In the genomic region with DNA sequence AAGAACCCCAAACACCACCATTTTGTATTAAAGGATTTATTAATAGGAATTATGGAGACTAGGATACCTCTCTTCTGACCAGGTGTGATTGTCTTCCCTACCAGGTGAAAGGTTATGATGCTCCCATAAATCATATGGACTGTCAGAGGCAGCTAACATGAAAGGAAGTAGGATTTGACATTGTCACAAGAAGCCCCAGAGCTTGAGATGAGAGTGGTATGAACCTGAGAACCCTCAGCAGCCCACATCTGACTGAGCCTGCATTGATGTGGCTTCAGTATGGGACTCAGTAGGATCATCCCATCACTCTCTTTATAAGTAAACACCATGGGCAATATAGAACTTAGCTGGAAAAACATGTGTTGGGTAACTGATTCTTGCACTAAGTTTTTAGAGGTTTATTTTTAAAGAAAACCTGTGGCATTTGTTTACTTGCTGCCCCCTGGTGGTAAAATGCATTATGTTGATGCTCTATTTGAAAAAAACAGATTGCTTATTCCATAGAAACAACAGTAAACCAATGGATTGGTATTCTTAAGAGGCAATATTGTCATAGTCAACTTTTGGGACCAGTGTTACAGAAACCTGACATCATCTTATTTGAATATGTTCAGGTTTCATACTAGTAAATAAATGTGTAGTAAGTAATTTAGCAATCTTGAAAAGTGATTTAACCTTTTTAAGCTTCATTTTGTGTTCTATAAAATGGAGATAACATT, we compare ENCODE assay signal across 9 cellular contexts. TPM values are rescaled to one million over a fixed set of nuclear protein-coding genes. Genes with fewer than 3 reads are reported as not detected.
A peak's percentile ranks its signal among the peaks of the same experiment; 100 is the strongest.
DNase-seq lines count a peak whose midpoint lies in the region; ATAC-seq and TF ChIP-seq lines count a peak whose summit lies in the region.
"Had no signal": no experiment of that assay in that cellular context is flagged by ENCODE, and none has a peak within 500 bp of the region (broad histone marks: within the 10 kb centered on the region; RNA-seq: fewer than 3 reads in every experiment).

No MANE protein-coding gene starts in this region.

- H3K36me3 ChIP-seq in GM23338 (ENCODE audit: insufficient read depth) (peaks cover 58% of the 10 kb centered on the region), PC-9 (ENCODE audit: low read depth) (no peaks in the 10 kb centered on the region)
- H3K36me3 ChIP-seq in naive thymus-derived CD4-positive, alpha-beta T cell (ENCODE audit: control insufficient read depth in 2 of 3, insufficient read depth in 3 of 3, low read length in 3 of 3), result peaks cover 0 to 7% (median 6%) of the 10 kb centered on the region in 3 experiments

- H3K27me3 Mint-ChIP-seq in GM23338 (ENCODE audit: insufficient read depth, low read depth, poor library complexity), result peaks cover 2% of the 10 kb centered on the region
- no peaks in the 10 kb centered on the region for H3K27me3 Mint-ChIP-seq in naive thymus-derived CD4-positive, alpha-beta T cell
- H3K27me3 Mint-ChIP-seq in activated naive CD8-positive, alpha-beta T cell treated with anti-CD3 and anti-CD28 coated beads, Interleukin-2, amount 50 U/mL, for 24 hours, result no peaks in the 10 kb centered on the region

- no peaks in the 10 kb centered on the region for H3K9me2 ChIP-seq in GM23338 (ENCODE audit: insufficient read depth)
- H3K9me2 ChIP-seq in PC-9 (ENCODE audit: insufficient read depth), result no peaks in the 10 kb centered on the region

- H3K4me3 ChIP-seq in GM23338 (no peak overlapping the region), PC-9 (no peak overlapping the region)
- no peak overlapping the region for H3K4me3 ChIP-seq in naive thymus-derived CD4-positive, alpha-beta T cell (ENCODE audit: low read length)
- H3K4me3 ChIP-seq: BLaER1 treated with 17β-estradiol and CSF1 and Interleukin-3, amounts not matched to agents 10 nM and 100 nM had no signal

- no peaks in the 10 kb centered on the region for H3K9me3 Mint-ChIP-seq in GM23338
- H3K9me3 Mint-ChIP-seq in naive thymus-derived CD4-positive, alpha-beta T cell, result peaks cover 0 to 5% (median 0%) of the 10 kb centered on the region in 11 donors
- no peaks in the 10 kb centered on the region for H3K9me3 Mint-ChIP-seq in activated naive CD8-positive, alpha-beta T cell treated with anti-CD3 and anti-CD28 coated beads, Interleukin-2, amount 50 U/mL, for 24 hours

- peak overlapping the region; percentile 67; the same call in 1 of the 2 replicates for H3K27ac ChIP-seq in GM23338 (ENCODE audit: low read depth)
- H3K27ac ChIP-seq in PC-9, result no peak overlapping the region
- H3K27ac ChIP-seq in naive thymus-derived CD4-positive, alpha-beta T cell (ENCODE audit: low read depth, low read length), result no peak overlapping the region
- H3K27ac ChIP-seq: BLaER1 treated with 17β-estradiol and CSF1 and Interleukin-3, amounts not matched to agents 10 nM and 100 nM had no signal

- no peak overlapping the region for H3K4me2 ChIP-seq in GM23338
- H3K4me2 ChIP-seq in PC-9, result no peak overlapping the region
- H3K4me2 ChIP-seq: BLaER1 treated with 17β-estradiol and CSF1 and Interleukin-3, amounts not matched to agents 10 nM and 100 nM had no signal

- no peak overlapping the region for H2AFZ ChIP-seq in GM23338
- no peak overlapping the region for H2AFZ ChIP-seq in PC-9

- H3K9me3 ChIP-seq in PC-9 (ENCODE audit: insufficient read depth, low read depth), result no peaks in the 10 kb centered on the region
- no peaks in the 10 kb centered on the region for H3K9me3 ChIP-seq in naive thymus-derived CD4-positive, alpha-beta T cell (ENCODE audit: control insufficient read depth in 2 of 3, low read length in 3 of 3)
- H3K9me3 ChIP-seq: BLaER1 treated with 17β-estradiol and CSF1 and Interleukin-3, amounts not matched to agents 10 nM and 100 nM had no signal

- ATAC-seq in GM23338, result no peak; the same call in 2 of the 3 replicates
- ATAC-seq in naive thymus-derived CD4-positive, alpha-beta T cell, result peak; percentile 41
- ATAC-seq in activated naive CD8-positive, alpha-beta T cell treated with anti-CD3 and anti-CD28 coated beads, Interleukin-2, amount 50 U/mL, for 24 hours, result no peak
- no peak for ATAC-seq in HG02623 (IDR thresholded peaks at IDR 0.05; ENCODE audit: unreplicated experiment)

- peaks cover 82% of the 10 kb centered on the region for H3K36me3 Mint-ChIP-seq in GM23338 (ENCODE audit: low read depth)
- peaks cover 8 to 49% (median 47%) of the 10 kb centered on the region in 5 donors for H3K36me3 Mint-ChIP-seq in naive thymus-derived CD4-positive, alpha-beta T cell
- peaks cover 17% of the 10 kb centered on the region for H3K36me3 Mint-ChIP-seq in activated naive CD8-positive, alpha-beta T cell treated with anti-CD3 and anti-CD28 coated beads, Interleukin-2, amount 50 U/mL, for 24 hours (ENCODE audit: low read depth)

- CTCF ChIA-PET in PC-9 (lab: Charles Lee), result interaction anchor here (0.6 to 1.2 kb wide), 2 partner anchors 100 to 106 kb away, joined by 3 read pairs; no protein-coding TSS in a partner anchor
- CTCF ChIA-PET in naive thymus-derived CD4-positive, alpha-beta T cell (lab: Charles Lee), result interaction anchor here (0.6 to 2.1 kb wide), 13 partner anchors 13 to 206 kb away, joined by 3 to 15 read pairs (median 3); no protein-coding TSS in a partner anchor

- H3K4me3 Mint-ChIP-seq in GM23338, result no peak overlapping the region
- H3K4me3 Mint-ChIP-seq in naive thymus-derived CD4-positive, alpha-beta T cell, result no peak overlapping the region
- H3K4me3 Mint-ChIP-seq in activated naive CD8-positive, alpha-beta T cell treated with anti-CD3 and anti-CD28 coated beads, Interleukin-2, amount 50 U/mL, for 24 hours, result no peak overlapping the region

- DNase-seq in NCI-H1417 (lab: John Stamatoyannopoulos, UW), result peak; percentile 11 to 81 (median 72)
- DNase-seq in NCI-H1417 treated with DMSO at 0.1 percent for 48 hours (lab: John Stamatoyannopoulos, UW), result no peak
- DNase-seq in GM23338 (ENCODE audit: low spot score), result peak; percentile 76
- peak in 1 of 2 experiments; percentile 59 for DNase-seq in PC-9
- DNase-seq in dermis blood vessel endothelial cell, result peak; percentile 73
- DNase-seq in naive thymus-derived CD4-positive, alpha-beta T cell, result peak in 7 of 9 donors; percentile 50 to 69 (median 58)
- no peak for DNase-seq in activated naive CD8-positive, alpha-beta T cell treated with anti-CD3 and anti-CD28 coated beads, Interleukin-2, amount 50 U/mL, for 24 hours

- POLR2A ChIA-PET in PC-9 (lab: Charles Lee; ENCODE audit: unreplicated experiment), result no interaction called here
- POLR2A ChIA-PET in naive thymus-derived CD4-positive, alpha-beta T cell (lab: Charles Lee), result interaction anchor here (0.6 to 12.1 kb wide), 7 partner anchors 12 to 908 kb away, joined by 3 to 154 read pairs (median 4); partner anchors contain the start of gene CACYBP

- no peaks in the 10 kb centered on the region; the same call in 2 of the 3 replicates for H3K4me1 Mint-ChIP-seq in GM23338
- H3K4me1 Mint-ChIP-seq in naive thymus-derived CD4-positive, alpha-beta T cell, result peaks cover 9 to 54% (median 40%) of the 10 kb centered on the region in 7 donors
- peaks cover 3% of the 10 kb centered on the region for H3K4me1 Mint-ChIP-seq in activated naive CD8-positive, alpha-beta T cell treated with anti-CD3 and anti-CD28 coated beads, Interleukin-2, amount 50 U/mL, for 24 hours

- no peak overlapping the region for H3K27ac Mint-ChIP-seq in GM23338
- peak overlapping the region in 7 of 9 donors; percentile 19 to 91 (median 48) for H3K27ac Mint-ChIP-seq in naive thymus-derived CD4-positive, alpha-beta T cell
- H3K27ac Mint-ChIP-seq in activated naive CD8-positive, alpha-beta T cell treated with anti-CD3 and anti-CD28 coated beads, Interleukin-2, amount 50 U/mL, for 24 hours, result no peak overlapping the region

- BruUV-seq in PC-9 (replicated peaks; lab: Mats Ljungman, UMichigan), result no TSS peak

- peaks cover 18% of the 10 kb centered on the region; the same call in 1 of the 2 replicates for H3F3A ChIP-seq in GM23338 (replicated peaks; ENCODE audit: low read depth)
- no peaks in the 10 kb centered on the region for H3F3A ChIP-seq in PC-9 (ENCODE audit: insufficient read depth, low read depth)

- H3K27me3 ChIP-seq in GM23338 (ENCODE audit: insufficient read depth) (no peaks in the 10 kb centered on the region), PC-9 (ENCODE audit: insufficient read depth, low read depth) (no peaks in the 10 kb centered on the region)
- H3K27me3 ChIP-seq in naive thymus-derived CD4-positive, alpha-beta T cell (ENCODE audit: control insufficient read depth in 2 of 2, insufficient read depth in 2 of 2, low read length in 2 of 2), result no peaks in the 10 kb centered on the region
- H3K27me3 ChIP-seq: BLaER1 treated with 17β-estradiol and CSF1 and Interleukin-3, amounts not matched to agents 10 nM and 100 nM had no signal

- H3K79me2 ChIP-seq in GM23338 (replicated peaks; ENCODE audit: insufficient read depth) (peaks cover 2% of the 10 kb centered on the region; the same call in 1 of the 2 replicates), PC-9 (ENCODE audit: low read depth) (no peaks in the 10 kb centered on the region)

- TF ChIP-seq CTCF in GM23338 (conservative IDR thresholded peaks at IDR 0.05; ENCODE audit: low read depth in 2 of 2) (peak; percentile 52 to 87), PC-9 (conservative IDR thresholded peaks at IDR 0.05) (peak; percentile 88)

- H3K4me1 ChIP-seq in GM23338 (ENCODE audit: insufficient read depth) (no peaks in the 10 kb centered on the region), PC-9 (replicated peaks; ENCODE audit: insufficient read depth) (no peaks in the 10 kb centered on the region)
- H3K4me1 ChIP-seq in naive thymus-derived CD4-positive, alpha-beta T cell (ENCODE audit: control insufficient read depth in 2 of 2, insufficient read depth in 2 of 2, low read length in 2 of 2), result peaks cover 0 to 9% of the 10 kb centered on the region in 2 donors
- H3K4me1 ChIP-seq: BLaER1 treated with 17β-estradiol and CSF1 and Interleukin-3, amounts not matched to agents 10 nM and 100 nM had no signal

- intact Hi-C loops in PC-9 (cut with micrococcal nuclease; ENCODE audit: unreplicated experiment), result loop anchor here (2.0 to 5.0 kb wide), 2 partner anchors 100 to 211 kb away; no protein-coding TSS in a partner anchor
- intact Hi-C loops in naive thymus-derived CD4-positive, alpha-beta T cell (cut with micrococcal nuclease), result loop anchor here (1.0 kb wide), 7 partner anchors 8 to 213 kb away; no protein-coding TSS in a partner anchor

- H4K20me1 ChIP-seq in GM23338 (replicated peaks; ENCODE audit: insufficient read depth) (no peaks in the 10 kb centered on the region), PC-9 (ENCODE audit: insufficient read depth) (no peaks in the 10 kb centered on the region)
- H4K20me1 ChIP-seq: BLaER1 treated with 17β-estradiol and CSF1 and Interleukin-3, amounts not matched to agents 10 nM and 100 nM had no signal

RNA-seq across cellular contexts. Expression of gene CACYBP, which starts 16.6 kb away (rescaled TPM):
- 186 and 209 TPM in 2 replicates for total RNA-seq in GM23338 (2014; rRNA removed; shearing (Covaris generic))
- 331 and 453 TPM in 2 replicates for polyA plus RNA-seq in GM23338 (2016; fragmentation: Nextera tagmentation; extraction: Ambion mirVana)
- total RNA-seq in PC-9 (2021), result 154 and 156 TPM in 2 replicates
- 266 and 537 TPM in 2 replicates for total RNA-seq in dermis blood vessel endothelial cell
- total RNA-seq in naive thymus-derived CD4-positive, alpha-beta T cell, result 100 to 1,000 TPM in 2 of 5 experiments, 10 to 100 TPM in 3; 70.8 to 190 (median 96.2) TPM
- polyA plus RNA-seq in naive thymus-derived CD4-positive, alpha-beta T cell, result 100 to 1,000 TPM; 164 to 192 TPM

RNA-seq across cellular contexts. Expression of gene MRPS14, which starts 40.1 kb away (rescaled TPM):
- total RNA-seq in GM23338 (2014; rRNA removed; shearing (Covaris generic)), result 18.5 and 21.7 TPM in 2 replicates
- 75.7 and 77.7 TPM in 2 replicates for polyA plus RNA-seq in GM23338 (2016; fragmentation: Nextera tagmentation; extraction: Ambion mirVana)
- total RNA-seq in PC-9 (2021) (24.1 and 28.8 TPM in 2 replicates), dermis blood vessel endothelial cell (27.1 and 27.4 TPM in 2 replicates)
- 10 to 100 TPM; 12.4 to 36.5 (median 31.5) TPM for total RNA-seq in naive thymus-derived CD4-positive, alpha-beta T cell
- 10 to 100 TPM; 53.6 to 67.6 TPM for polyA plus RNA-seq in naive thymus-derived CD4-positive, alpha-beta T cell

Comparison
In these comparisons a context has a peak if more than half of its experiments do, and no peak if none do; other contexts are left out.
1. DNase-seq: peak in NCI-H1417 (3 of 3), GM23338 (single experiment), dermis blood vessel endothelial cell (single experiment) and naive thymus-derived CD4-positive, alpha-beta T cell (7 of 9); none in NCI-H1417 treated with DMSO at 0.1 percent for 48 hours (single experiment) and activated naive CD8-positive, alpha-beta T cell treated with anti-CD3 and anti-CD28 coated beads, Interleukin-2, amount 50 U/mL, for 24 hours (single experiment).
2. H3K27ac Mint-ChIP-seq: peak in naive thymus-derived CD4-positive, alpha-beta T cell (7 of 9); none in GM23338 (single experiment) and activated naive CD8-positive, alpha-beta T cell treated with anti-CD3 and anti-CD28 coated beads, Interleukin-2, amount 50 U/mL, for 24 hours (single experiment).